Comparison of ENCODE assay signal across 7 cellular contexts in genomic region chr11:235180-235997, GRCh38. TPM values are rescaled to one million over a fixed set of nuclear protein-coding genes. Genes with fewer than 3 reads are reported as not detected.
DNase-seq lines count a peak whose midpoint lies in the region; TF ChIP-seq lines count a peak whose summit lies in the region.
"Had no signal": no experiment of that assay in that cellular context is flagged by ENCODE, and none has a peak within 500 bp of the region (broad histone marks: within the 10 kb centered on the region; RNA-seq: fewer than 3 reads in every experiment).

No MANE protein-coding gene starts in this region.

- H3K36me3 Mint-ChIP-seq in Calu3 (ENCODE audit: insufficient read depth, unreplicated experiment) (peaks cover 40% of the 10 kb centered on the region), neural progenitor cell (peaks cover 3% of the 10 kb centered on the region)

- peaks cover 12% of the 10 kb centered on the region for H3F3A ChIP-seq in neural progenitor cell (ENCODE audit: low read depth)

- H3K4me1 ChIP-seq in HUES6 (ENCODE audit: control insufficient read depth, insufficient read depth, low read length): peaks cover 12% of the 10 kb centered on the region; the same call in 1 of the 2 replicates
- H3K4me1 ChIP-seq in breast epithelium: peaks cover 3 to 16% of the 10 kb centered on the region in 2 donors
- H3K4me1 ChIP-seq in neural progenitor cell: peaks cover 12% of the 10 kb centered on the region

- H4K20me1 ChIP-seq in neural progenitor cell (ENCODE audit: low read depth): peaks cover 11% of the 10 kb centered on the region

- peaks cover 10% of the 10 kb centered on the region for H3K4me1 Mint-ChIP-seq in Calu3 (ENCODE audit: low read depth, unreplicated experiment)
- peaks cover 23% of the 10 kb centered on the region for H3K4me1 Mint-ChIP-seq in neural progenitor cell

- no peaks in the 10 kb centered on the region for H3K27me3 ChIP-seq in HUES6 (ENCODE audit: control insufficient read depth, insufficient read depth, low read length)
- no peaks in the 10 kb centered on the region for H3K27me3 ChIP-seq in breast epithelium
- no peaks in the 10 kb centered on the region for H3K27me3 ChIP-seq in neural progenitor cell

- peaks cover 45% of the 10 kb centered on the region for H3K79me2 ChIP-seq in neural progenitor cell (ENCODE audit: low read depth)

- CTCF ChIA-PET in Calu3 (lab: Charles Lee): interaction anchor here (1.5 kb wide), 1 partner anchor 8 kb away, joined by 4 read pairs; no protein-coding TSS in a partner anchor

- H3K27ac Mint-ChIP-seq in Calu3 (ENCODE audit: unreplicated experiment) (peak overlapping the region; percentile 44), neural progenitor cell (peak overlapping the region; percentile 72)

- H3K27me3 Mint-ChIP-seq in Calu3 (ENCODE audit: unreplicated experiment) (no peaks in the 10 kb centered on the region), neural progenitor cell (ENCODE audit: insufficient read depth, low read depth) (peaks cover 4% of the 10 kb centered on the region)

- H3K9me3 ChIP-seq in HUES6 (ENCODE audit: control insufficient read depth, insufficient read depth, low read depth, low read length) (no peaks in the 10 kb centered on the region), breast epithelium (no peaks in the 10 kb centered on the region), neural progenitor cell (ENCODE audit: low read depth) (no peaks in the 10 kb centered on the region)

- intact Hi-C loops in Calu3 (cut with micrococcal nuclease; ENCODE audit: unreplicated experiment): no loop called here
- intact Hi-C loops in breast epithelium (cut with DNase I; ENCODE audit: low total_unique reads): no loop called here

- no peak overlapping the region; the same call in 1 of the 2 replicates for H3K27ac ChIP-seq in HUES6 (ENCODE audit: low read depth, low read length)
- H3K27ac ChIP-seq in breast epithelium: peak overlapping the region; percentile 96 to 98
- no peak overlapping the region for H3K27ac ChIP-seq in neural progenitor cell

- peak overlapping the region; percentile 94 for H3K4me3 ChIP-seq in HUES6 (ENCODE audit: low read depth, low read length)
- peak overlapping the region; percentile 81 to 99 (median 98) for H3K4me3 ChIP-seq in breast epithelium
- peak overlapping the region; percentile 70 for H3K4me3 ChIP-seq in neural progenitor cell

- TF ChIP-seq CTCF in Calu3 (IDR thresholded peaks at IDR 0.05; ENCODE audit: unreplicated experiment) (no peak), breast epithelium (IDR thresholded peaks at IDR 0.05) (no peak), neural progenitor cell (IDR thresholded peaks at IDR 0.05) (no peak)

- DNase-seq in Calu3: no peak
- peak in 1 of 2 donors; percentile 30 for DNase-seq in breast epithelium (ENCODE audit: low spot score in 2 of 2)
- no peak for DNase-seq in neural progenitor cell (ENCODE audit: low spot score)
- no peak for DNase-seq in NCI-H226
- DNase-seq in AG08396 (ENCODE audit: low spot score): no peak

- peak overlapping the region; percentile 94 for H3K9ac ChIP-seq in HUES6 (ENCODE audit: low read length)
- peak overlapping the region; percentile 54 for H3K9ac ChIP-seq in neural progenitor cell

- TF ChIP-seq POLR2A in breast epithelium (IDR thresholded peaks at IDR 0.05): no peak

- no peaks in the 10 kb centered on the region for H3K9me3 Mint-ChIP-seq in Calu3 (ENCODE audit: low read depth, unreplicated experiment)
- no peaks in the 10 kb centered on the region for H3K9me3 Mint-ChIP-seq in neural progenitor cell

- peak overlapping the region; percentile 30 for H2AFZ ChIP-seq in neural progenitor cell (replicated peaks)

- H3K36me3 ChIP-seq in HUES6 (ENCODE audit: control insufficient read depth, insufficient read depth, low read length) (peaks cover 21% of the 10 kb centered on the region), breast epithelium (no peaks in the 10 kb centered on the region), neural progenitor cell (no peaks in the 10 kb centered on the region)

- H3K4me2 ChIP-seq in neural progenitor cell: peak overlapping the region; percentile 91

- TSS peak; percentile 50 for BruUV-seq in Calu3 (replicated peaks; lab: Mats Ljungman, UMichigan)

- H3K4me3 Mint-ChIP-seq in Calu3 (ENCODE audit: low read depth, unreplicated experiment) (peak overlapping the region; percentile 96), neural progenitor cell (peak overlapping the region; percentile 97)

RNA-seq across cellular contexts. Expression of gene SIRT3, which starts 0.8 kb away (rescaled TPM):
- total RNA-seq in Calu3 (2022) (19.2 and 19.7 TPM in 2 replicates), breast epithelium (10 to 100 TPM; 17.3 to 21.4 (median 19.3) TPM), neural progenitor cell (ENCODE audit: low replicate concordance) (22.4 and 22.6 TPM in 2 replicates)

RNA-seq across cellular contexts. Expression of gene PSMD13, which starts 1.4 kb away (rescaled TPM):
- 165 and 172 TPM in 2 replicates for total RNA-seq in Calu3 (2022)
- total RNA-seq in breast epithelium: 100 to 1,000 TPM in 2 of 3 donors, 10 to 100 TPM in 1; 96.0 to 114 (median 106) TPM
- total RNA-seq in neural progenitor cell (ENCODE audit: low replicate concordance): 90.6 and 106 TPM in 2 replicates

RNA-seq across cellular contexts. Expression of gene RIC8A, which starts 27.9 kb away (rescaled TPM):
- total RNA-seq in Calu3 (2022) (73.0 and 84.1 TPM in 2 replicates), breast epithelium (10 to 100 TPM; 76.5 to 90.8 (median 77.0) TPM), neural progenitor cell (ENCODE audit: low replicate concordance) (45.0 and 67.2 TPM in 2 replicates)

RNA-seq across cellular contexts. Expression of gene BET1L, which starts 28.2 kb away (rescaled TPM):
- total RNA-seq in Calu3 (2022): 47.8 and 59.0 TPM in 2 replicates
- total RNA-seq in breast epithelium: 10 to 100 TPM; 25.6 to 30.4 (median 28.5) TPM
- total RNA-seq in neural progenitor cell (ENCODE audit: low replicate concordance): 13.1 and 16.8 TPM in 2 replicates

RNA-seq across cellular contexts. Expression of gene SCGB1C1, which starts 42.5 kb away (rescaled TPM):
- total RNA-seq in Calu3 (2022): not detected in 2 replicates
- not detected for total RNA-seq in breast epithelium
- total RNA-seq in neural progenitor cell (ENCODE audit: low replicate concordance): not detected in 2 replicates
- total RNA-seq: NCI-H460 had no signal

Comparison
In these comparisons a context has a peak if more than half of its experiments do, and no peak if none do; other contexts are left out.
1. H3K27ac ChIP-seq: peak in breast epithelium (2 of 2); none in HUES6 (single experiment) and neural progenitor cell (single experiment).
2. Peak in every context shown above with its lines, with median percentiles within 50 percentile points of each other: H3K4me3 ChIP-seq.